Comparison of ENCODE assay signal across 8 cellular contexts in genomic region chr17:40560592-40561293, GRCh38. TPM values are rescaled to one million over a fixed set of nuclear protein-coding genes. Genes with fewer than 3 reads are reported as not detected.
A peak's percentile ranks its signal among the peaks of the same experiment; 100 is the strongest.
DNase-seq lines count a peak whose midpoint lies in the region; ATAC-seq and TF ChIP-seq lines count a peak whose summit lies in the region.

No MANE protein-coding gene starts in this region.

- H3K4me1 Mint-ChIP-seq in activated B cell treated with CpG ODN at 0.5 μM for 24 hours: peaks cover 79% of the 10 kb centered on the region
- H3K4me1 Mint-ChIP-seq in dendritic cell treated with granulocyte-macrophage colony-stimulating factor and Interleukin-4, amounts not matched to agents 40 ng/mL and 50 ng/mL, for 4 days (ENCODE audit: low read depth): peaks cover 15% of the 10 kb centered on the region

- CTCF ChIA-PET in activated B cell treated with CpG ODN at 0.5 μM for 24 hours (lab: Charles Lee): interaction anchor here (0.7 to 16.7 kb wide), 33 partner anchors 11 to 1107 kb away, joined by 3 to 426 read pairs (median 4); partner anchors contain the start of genes IGFBP4 and TOP2A

- no peak for TF ChIP-seq CTCF in activated B cell treated with CpG ODN at 0.5 μM for 24 hours (IDR thresholded peaks at IDR 0.05)

- H3K36me3 Mint-ChIP-seq in activated B cell treated with CpG ODN at 0.5 μM for 24 hours (ENCODE audit: low read depth): peaks cover 94% of the 10 kb centered on the region
- H3K36me3 Mint-ChIP-seq in dendritic cell treated with granulocyte-macrophage colony-stimulating factor and Interleukin-4, amounts not matched to agents 40 ng/mL and 50 ng/mL, for 4 days (ENCODE audit: low read depth): no peaks in the 10 kb centered on the region

- peak; percentile 53 for ATAC-seq in GM19324 (IDR thresholded peaks at IDR 0.05; ENCODE audit: low FRiP score, unreplicated experiment)
- peak; percentile 48 for ATAC-seq in HG03521 (IDR thresholded peaks at IDR 0.05; ENCODE audit: unreplicated experiment)
- ATAC-seq in activated B cell treated with CpG ODN at 0.5 μM for 24 hours (ENCODE audit: low read depth): peak; percentile 59

- peak overlapping the region; percentile 89 for H3K4me3 Mint-ChIP-seq in activated B cell treated with CpG ODN at 0.5 μM for 24 hours
- peak overlapping the region; percentile 58 for H3K4me3 Mint-ChIP-seq in dendritic cell treated with granulocyte-macrophage colony-stimulating factor and Interleukin-4, amounts not matched to agents 40 ng/mL and 50 ng/mL, for 4 days

- in situ Hi-C loops in ACHN (cut with HindIII; ENCODE audit: low pct_ligation_motif_present, low pct_unique_long_range_greater_than_20kb, low sequenced_read_pairs): no loop called here

- intact Hi-C loops in activated B cell treated with CpG ODN at 0.5 μM for 24 hours (cut with micrococcal nuclease): loop anchor here (1.0 to 5.0 kb wide), 15 partner anchors 10 to 1128 kb away; partner anchors contain the start of genes EIF1 and TOP2A
- intact Hi-C loops in dendritic cell treated with granulocyte-macrophage colony-stimulating factor and Interleukin-4, amounts not matched to agents 40 ng/mL and 50 ng/mL, for 4 days (cut with micrococcal nuclease): no loop called here
- intact Hi-C loops in posterior vena cava (cut with DNase I): loop anchor here in 1 of 2 donors (10.0 kb wide), 1 partner anchor 156 kb away; no protein-coding TSS in a partner anchor

- POLR2A ChIA-PET in activated B cell treated with CpG ODN at 0.5 μM for 24 hours (lab: Charles Lee): interaction anchor here (0.6 to 40.7 kb wide), 33 partner anchors 0 to 1128 kb away, joined by 3 to 1885 read pairs (median 6); partner anchors contain the start of genes CCR7, EIF1, IGFBP4 and SMARCE1

- DNase-seq in ACHN (peak; percentile 97), activated B cell treated with CpG ODN at 0.5 μM for 24 hours (peak; percentile 76), posterior vena cava (ENCODE audit: low spot score) (peak; percentile 77), NCI-H2171 (lab: John Stamatoyannopoulos, UW) (no peak), amniotic stem cell (lab: John Stamatoyannopoulos, UW) (no peak)

- H3K27me3 Mint-ChIP-seq in activated B cell treated with CpG ODN at 0.5 μM for 24 hours: no peaks in the 10 kb centered on the region
- peaks cover 80% of the 10 kb centered on the region for H3K27me3 Mint-ChIP-seq in dendritic cell treated with granulocyte-macrophage colony-stimulating factor and Interleukin-4, amounts not matched to agents 40 ng/mL and 50 ng/mL, for 4 days

- H3K27ac Mint-ChIP-seq in activated B cell treated with CpG ODN at 0.5 μM for 24 hours: peak overlapping the region; percentile 99
- H3K27ac Mint-ChIP-seq in dendritic cell treated with granulocyte-macrophage colony-stimulating factor and Interleukin-4, amounts not matched to agents 40 ng/mL and 50 ng/mL, for 4 days: no peak overlapping the region

- H3K9me3 Mint-ChIP-seq in activated B cell treated with CpG ODN at 0.5 μM for 24 hours: no peaks in the 10 kb centered on the region
- H3K9me3 Mint-ChIP-seq in dendritic cell treated with granulocyte-macrophage colony-stimulating factor and Interleukin-4, amounts not matched to agents 40 ng/mL and 50 ng/mL, for 4 days: no peaks in the 10 kb centered on the region

RNA-seq across cellular contexts. Expression of gene CCR7, which starts 4.5 kb away (rescaled TPM):
- total RNA-seq in activated B cell treated with CpG ODN at 0.5 μM for 24 hours (572 and 573 TPM in 2 replicates), posterior vena cava (under 1 TPM; 0.46 to 0.62 TPM)

RNA-seq across cellular contexts. Expression of gene TNS4, which starts 59.3 kb away (rescaled TPM):
- 0.18 TPM in 1 of 2 replicates, not detected in the other for total RNA-seq in activated B cell treated with CpG ODN at 0.5 μM for 24 hours
- under 1 TPM; 0.14 to 0.38 TPM for total RNA-seq in posterior vena cava

Comparison
In these comparisons a context has a peak if more than half of its experiments do, and no peak if none do; other contexts are left out.
1. DNase-seq: peak in ACHN (single experiment), activated B cell treated with CpG ODN at 0.5 μM for 24 hours (single experiment) and posterior vena cava (single experiment); none in NCI-H2171 (single experiment) and amniotic stem cell (single experiment).
2. RNA of gene CCR7, which starts 4.5 kb away (total RNA-seq): 572 to 573 TPM in activated B cell treated with CpG ODN at 0.5 μM for 24 hours; 0.46 to 0.62 TPM in posterior vena cava; every median in the first group is over 100 times any median in the second.
3. Peak in every context shown above with its lines, with median percentiles within 50 percentile points of each other: ATAC-seq.